Comparison of ENCODE assay signal across 24 cellular contexts in genomic region chr13:46864941-46865340, GRCh38. TPM values are rescaled to one million over a fixed set of nuclear protein-coding genes. Genes with fewer than 3 reads are reported as not detected.
"Had no signal": no experiment of that assay in that cellular context is flagged by ENCODE, and none has a peak within 500 bp of the region (broad histone marks: within the 10 kb centered on the region; RNA-seq: fewer than 3 reads in every experiment).

No MANE protein-coding gene starts in this region.

- H3K4me1 ChIP-seq: colonic mucosa, gastroesophageal sphincter, left ventricle myocardium inferior, tibial nerve, uterus had no signal

- H3K4me1 Mint-ChIP-seq: activated naive CD8-positive, alpha-beta T cell treated with anti-CD3 and anti-CD28 coated beads, Interleukin-2, amount 50 U/mL, for 24 hours; central memory CD8-positive, alpha-beta T cell had no signal

- H3K4me3 Mint-ChIP-seq: activated CD4-positive, alpha-beta T cell treated with anti-CD3 and anti-CD28 coated beads, Interleukin-2, amount 10 ng/mL, durations not matched to agents 7 days and 5 days; activated CD8-positive, alpha-beta T cell treated with anti-CD3 and anti-CD28 coated beads, Interleukin-2, amount 10 ng/mL, durations not matched to agents 7 days and 5 days; activated naive CD4-positive, alpha-beta T cell treated with anti-CD3 and anti-CD28 coated beads for 36 hours; activated naive CD8-positive, alpha-beta T cell treated with anti-CD3 and anti-CD28 coated beads, Interleukin-2, amount 50 U/mL, for 24 hours; activated T-cell treated with anti-CD3 and anti-CD28 coated beads, Interleukin-2, amount 50 U/mL, for 24 hours; brain; central memory CD8-positive, alpha-beta T cell had no signal

- H3K36me3 ChIP-seq: colonic mucosa, gastroesophageal sphincter, heart left ventricle, left ventricle myocardium inferior, tibial nerve, uterus had no signal

- H3K27me3 Mint-ChIP-seq: brain had no signal

- H3K27ac Mint-ChIP-seq: activated CD4-positive, alpha-beta T cell treated with anti-CD3 and anti-CD28 coated beads, Interleukin-2, amount 10 ng/mL, durations not matched to agents 7 days and 5 days; activated CD8-positive, alpha-beta T cell treated with anti-CD3 and anti-CD28 coated beads, Interleukin-2, amount 10 ng/mL, durations not matched to agents 7 days and 5 days; activated naive CD4-positive, alpha-beta T cell treated with anti-CD3 and anti-CD28 coated beads for 36 hours; activated naive CD8-positive, alpha-beta T cell treated with anti-CD3 and anti-CD28 coated beads, Interleukin-2, amount 50 U/mL, for 24 hours; activated T-cell treated with anti-CD3 and anti-CD28 coated beads, Interleukin-2, amount 50 U/mL, for 24 hours; activated T-helper 2 cell treated with anti-CD3 and anti-CD28 coated beads, Interferon-gamma antibody, Interleukin-2, Interleukin-4, amounts not matched to agents 10 μg/mL and 5 μg/mL and 100 μg/mL, durations not matched to agents 14 hours and 24 hours and 36 hours had no signal

- H3K9me3 Mint-ChIP-seq: activated CD4-positive, alpha-beta T cell treated with anti-CD3 and anti-CD28 coated beads, Interleukin-2, amount 10 ng/mL, durations not matched to agents 7 days and 5 days; activated naive CD4-positive, alpha-beta T cell treated with anti-CD3 and anti-CD28 coated beads for 36 hours; activated naive CD8-positive, alpha-beta T cell treated with anti-CD3 and anti-CD28 coated beads, Interleukin-2, amount 50 U/mL, for 24 hours; activated T-cell treated with anti-CD3 and anti-CD28 coated beads, Interleukin-2, amount 50 U/mL, for 24 hours; activated T-helper 2 cell treated with anti-CD3 and anti-CD28 coated beads, Interferon-gamma antibody, Interleukin-2, Interleukin-4, amounts not matched to agents 10 μg/mL and 5 μg/mL and 100 μg/mL, durations not matched to agents 14 hours and 24 hours and 36 hours; brain; central memory CD8-positive, alpha-beta T cell had no signal

- H3K36me3 Mint-ChIP-seq: brain had no signal

- H3K27me3 ChIP-seq: colonic mucosa, gastroesophageal sphincter, tibial nerve, uterus had no signal

- DNase-seq: activated CD4-positive, alpha-beta T cell treated with anti-CD3 and anti-CD28 coated beads, Interleukin-2, amount 10 ng/mL, durations not matched to agents 7 days and 5 days; activated CD8-positive, alpha-beta T cell treated with anti-CD3 and anti-CD28 coated beads, Interleukin-2, amount 10 ng/mL, durations not matched to agents 7 days and 5 days; activated naive CD4-positive, alpha-beta T cell treated with anti-CD3 and anti-CD28 coated beads for 36 hours; activated naive CD8-positive, alpha-beta T cell treated with anti-CD3 and anti-CD28 coated beads, Interleukin-2, amount 50 U/mL, for 24 hours; activated T-cell treated with anti-CD3 and anti-CD28 coated beads, Interleukin-2, amount 50 U/mL, for 24 hours; anterior cingulate cortex; colonic mucosa; heart left ventricle; left ventricle myocardium inferior; occipital lobe; posterior cingulate gyrus; stimulated activated CD4-positive, alpha-beta T cell treated with anti-CD3 and anti-CD28 coated beads, Interleukin-12 subunit alpha, Interleukin-12 subunit beta, amount 100 ng/mL, for 4 hours; stimulated activated CD4-positive, alpha-beta T cell treated with anti-CD3 and anti-CD28 coated beads, Interleukin-1b, Interleukin-23, amount 100 ng/mL, for 48 hours; stimulated activated CD8-positive, alpha-beta memory T cell treated with anti-CD3 and anti-CD28 coated beads, Interleukin-4, amount 100 ng/mL, for 48 hours; stimulated activated naive CD8-positive, alpha-beta T cell treated with anti-CD3 and anti-CD28 coated beads, Interleukin-15, Interleukin-2, amounts not matched to agents 100 U/mL and 50 U/mL, for 24 hours; substantia nigra; uterus had no signal

- H3K9me3 ChIP-seq: colonic mucosa, gastroesophageal sphincter, heart left ventricle, left ventricle myocardium inferior, tibial nerve, uterus had no signal

- H3K4me3 ChIP-seq: colonic mucosa, gastroesophageal sphincter, heart left ventricle, left ventricle myocardium inferior, tibial nerve, uterus had no signal

- H3K27ac ChIP-seq: colonic mucosa, gastroesophageal sphincter, heart left ventricle, left ventricle myocardium inferior, tibial nerve, uterus had no signal

RNA-seq across cellular contexts. Expression of gene HTR2A, which starts 31.9 kb away (rescaled TPM):
- total RNA-seq: activated CD4-positive, alpha-beta T cell treated with anti-CD3 and anti-CD28 coated beads, Interleukin-2, amount 10 ng/mL, durations not matched to agents 7 days and 5 days; activated CD8-positive, alpha-beta T cell treated with anti-CD3 and anti-CD28 coated beads, Interleukin-2, amount 10 ng/mL, durations not matched to agents 7 days and 5 days; activated naive CD4-positive, alpha-beta T cell treated with anti-CD3 and anti-CD28 coated beads for 36 hours; activated T-helper 2 cell treated with anti-CD3 and anti-CD28 coated beads, Interferon-gamma antibody, Interleukin-2, Interleukin-4, amounts not matched to agents 10 μg/mL and 5 μg/mL and 100 μg/mL, durations not matched to agents 14 hours and 24 hours and 36 hours; kidney epithelial cell; renal cortical epithelial cell had no signal
